7 cellular contexts compared by ENCODE assay signal in the genomic region with DNA sequence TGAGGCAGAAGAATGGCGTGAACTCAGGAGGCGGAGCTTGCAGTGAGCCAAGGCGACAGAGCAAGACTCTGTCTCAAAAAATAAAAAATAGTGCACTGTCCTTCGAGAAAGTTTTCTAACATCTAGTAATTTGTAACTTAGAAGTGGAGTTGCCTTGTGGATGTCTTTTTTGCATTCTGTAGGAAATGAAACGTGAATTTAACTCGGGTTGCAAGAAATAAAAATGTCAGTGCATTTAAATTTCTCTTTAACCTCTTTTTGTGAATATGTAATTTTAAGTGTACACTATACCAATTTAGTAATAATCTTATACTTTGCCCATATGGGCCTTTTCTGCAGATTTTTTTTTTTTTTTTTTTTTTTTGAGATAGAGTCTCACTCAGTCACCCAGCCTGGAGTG.
"Had no signal": no experiment of that assay in that cellular context is flagged by ENCODE, and none has a peak within 500 bp of the region (broad histone marks: within the 10 kb centered on the region; RNA-seq: fewer than 3 reads in every experiment).

No MANE protein-coding gene starts in this region.

- DNase-seq: IMR-90, KBM-7, KG1 had no signal

- H3K4me2 ChIP-seq: KMS-11 had no signal

- H3K9ac ChIP-seq: KMS-11 had no signal

- ATAC-seq: HepG2 had no signal

- H3K27ac ChIP-seq: HL-60, KMS-11 had no signal

- FAIRE-seq: HepG2, HTR-8/SVneo had no signal
